In the genomic region with DNA sequence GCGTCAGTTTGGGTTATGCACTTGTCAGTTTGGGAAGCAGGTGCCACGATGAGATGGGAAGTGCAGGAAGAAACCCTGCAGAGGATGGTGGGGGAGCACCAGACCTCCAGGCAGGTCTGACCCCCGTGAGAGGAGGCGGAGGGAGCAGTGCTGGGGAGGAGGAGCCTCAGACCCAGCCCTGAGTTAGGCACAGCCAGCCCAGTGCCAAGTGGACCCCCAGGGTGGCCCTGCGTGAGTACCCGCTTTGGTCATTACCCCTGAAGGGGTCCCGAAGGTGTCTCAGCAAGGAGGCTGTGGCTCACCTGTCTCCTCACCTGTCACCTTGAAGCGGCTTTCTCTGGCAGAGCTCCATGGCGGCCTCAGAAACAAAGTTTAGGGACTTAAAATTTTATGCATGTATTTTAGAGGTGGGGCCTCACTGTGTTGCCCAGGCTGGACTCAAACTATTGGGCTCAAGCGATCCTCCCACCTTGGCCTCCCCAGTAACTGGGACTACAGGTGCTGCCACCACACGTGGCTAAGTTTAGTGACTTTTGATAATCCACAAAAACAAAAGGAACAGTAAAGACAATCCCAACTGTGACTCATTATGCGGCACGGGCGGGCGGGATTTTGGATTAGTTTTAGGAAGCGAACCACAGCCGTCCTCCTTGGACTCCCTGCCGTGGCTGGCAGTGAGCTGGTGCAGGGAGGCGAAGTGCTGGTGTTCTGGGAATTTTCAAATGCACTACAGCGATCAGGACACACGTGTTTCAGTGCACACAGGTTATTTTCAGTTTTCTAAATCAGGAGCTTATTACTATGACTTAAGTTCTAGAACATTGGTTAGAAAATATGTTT, we compare ENCODE assay signal across 24 cellular contexts. TPM values are rescaled to one million over a fixed set of nuclear protein-coding genes. Genes with fewer than 3 reads are reported as not detected.
DNase-seq lines count a peak whose midpoint lies in the region; ATAC-seq, FAIRE-seq and TF ChIP-seq lines count a peak whose summit lies in the region.
"Had no signal": no experiment of that assay in that cellular context is flagged by ENCODE, and none has a peak within 500 bp of the region (broad histone marks: within the 10 kb centered on the region; RNA-seq: fewer than 3 reads in every experiment).

No MANE protein-coding gene starts in this region.

- ATAC-seq in HepG2 (no peak), right lobe of liver (no peak), left ventricle myocardium superior (peak; percentile 59)
- ATAC-seq: CD8-positive, alpha-beta T cell; GM12878; lower lobe of right lung had no signal

- POLR2A ChIA-PET in HepG2 (lab: Yijun Ruan, JAX), result interaction anchor here (0.7 to 1.7 kb wide), 2 partner anchors 14 kb away, joined by 3 to 4 read pairs; no protein-coding TSS in a partner anchor
- POLR2A ChIA-PET in HEK293T (lab: Yijun Ruan, JAX), result no interaction called here

- 98% methylated on average over 18 of the region's 21 CpGs for WGBS in HepG2 (ENCODE audit: low lambda C conversion rate)
- WGBS in right lobe of liver (ENCODE audit: insufficient coverage, low coverage, low lambda C conversion rate, missing lambda C conversion rate), result 85% methylated on average over 15 of the region's 21 CpGs
- WGBS in testis, 2 donors, result 93 to 94% methylated on average over 18 to 21 of the region's 21 CpGs

- TF ChIP-seq CTCF in HepG2 (CRISPR knock-in tag; IDR thresholded peaks at IDR 0.05) (no peak), right lobe of liver (IDR thresholded peaks at IDR 0.05) (no peak), VCaP (conservative IDR thresholded peaks at IDR 0.05) (no peak), BE2C (IDR thresholded peaks at IDR 0.05; ENCODE audit: low read depth, low read length) (no peak), testis (IDR thresholded peaks at IDR 0.05) (no peak)

- DNase-seq in HepG2 (ENCODE audit: low spot score), result no peak
- no peak for DNase-seq in right lobe of liver
- peak; percentile 51 for DNase-seq in left ventricle myocardium superior
- DNase-seq in BE2C, result no peak
- DNase-seq in HEK293T (ENCODE audit: extremely low spot score), result no peak
- DNase-seq in testis, result no peak
- DNase-seq in SHP77 treated with DMSO at 0.1 percent for 48 hours (lab: John Stamatoyannopoulos, UW), result no peak
- DNase-seq: activated CD4-positive, alpha-beta T cell treated with anti-CD3 and anti-CD28 coated beads for 4 hours; activated effector memory CD4-positive, alpha-beta T cell treated with Interleukin-2 at 50 U/mL for 16 hours; brain microvascular endothelial cell; CD8-positive, alpha-beta T cell; Karpas-422; lower lobe of right lung; NCI-H1092; NCI-H2081 treated with DMSO at 0.1 percent for 48 hours; NCI-H524; ovary; SW 1271 had no signal

- no peak overlapping the region for H3K9ac ChIP-seq in HepG2 (ENCODE audit: insufficient read depth, low read depth, low read length)

- no peak for TF ChIP-seq RAD21 in HepG2 (CRISPR knock-in tag; IDR thresholded peaks at IDR 0.05)

- no peak overlapping the region for H3K4me3 ChIP-seq in HepG2 (replicated peaks in 1 of 3; ENCODE audit: insufficient read depth in 1 of 3, low read depth in 2 of 3, low read length in 3 of 3)
- no peak overlapping the region for H3K4me3 ChIP-seq in right lobe of liver
- no peak overlapping the region for H3K4me3 ChIP-seq in BE2C (ENCODE audit: low read depth, low read length)
- no peak overlapping the region for H3K4me3 ChIP-seq in testis
- H3K4me3 ChIP-seq: coronary artery, GM12878, lower lobe of right lung, ovary had no signal

- H3K27me3 ChIP-seq in HepG2 (ENCODE audit: control insufficient read depth in 1 of 2, insufficient read depth in 2 of 2, low read length in 2 of 2) (no peaks in the 10 kb centered on the region), right lobe of liver (no peaks in the 10 kb centered on the region), BE2C (no peaks in the 10 kb centered on the region), testis (no peaks in the 10 kb centered on the region)
- H3K27me3 ChIP-seq: brain microvascular endothelial cell, ovary had no signal

- in situ Hi-C loops in HepG2 (cut with HindIII; ENCODE audit: extremely low pct_ligation_motif_present, low pct_unique_long_range_greater_than_20kb), result no loop called here

- TF ChIP-seq EP300 in HepG2 (IDR thresholded peaks at IDR 0.05; ENCODE audit: low read depth in 2 of 2, low read length in 2 of 2) (no peak), HepG2 (CRISPR knock-in tag; IDR thresholded peaks at IDR 0.05; ENCODE audit: borderline replicate concordance) (no peak)

- CTCF ChIA-PET in HepG2 (lab: Yijun Ruan, JAX; ENCODE audit: low intra/inter-chr PET ratio, low total read pairs) (no interaction called here), HEK293T (lab: Yijun Ruan, JAX) (no interaction called here)

- no peak overlapping the region for H3K27ac ChIP-seq in HepG2 (ENCODE audit: extremely low read length, insufficient read depth, low read length)
- H3K27ac ChIP-seq in right lobe of liver, result no peak overlapping the region
- peak overlapping the region; percentile 99; the same call in 1 of the 2 replicates for H3K27ac ChIP-seq in VCaP
- no peak overlapping the region for H3K27ac ChIP-seq in testis
- H3K27ac ChIP-seq: brain microvascular endothelial cell, coronary artery, lower lobe of right lung, ovary had no signal

- peaks cover 73% of the 10 kb centered on the region for H3K79me2 ChIP-seq in HepG2 (ENCODE audit: insufficient read depth, low read length)

- H3K36me3 ChIP-seq in HepG2 (replicated peaks in 1 of 2; ENCODE audit: control insufficient read depth in 1 of 2, insufficient read depth in 2 of 2, low read length in 2 of 2) (peaks cover 1 to 18% of the 10 kb centered on the region in 2 experiments; a peak in 4 of 5 replicates), right lobe of liver (no peaks in the 10 kb centered on the region), BE2C (peaks cover 14% of the 10 kb centered on the region), testis (ENCODE audit: low read depth, missing control alignments) (no peaks in the 10 kb centered on the region)
- H3K36me3 ChIP-seq: brain microvascular endothelial cell, ovary had no signal

- H3K4me1 ChIP-seq in HepG2 (ENCODE audit: insufficient read depth, low read length) (peaks cover 32% of the 10 kb centered on the region), right lobe of liver (peaks cover 0 to 37% (median 14%) of the 10 kb centered on the region in 4 donors), BE2C (no peaks in the 10 kb centered on the region), testis (peaks cover 15% of the 10 kb centered on the region)

- no peak for FAIRE-seq in HepG2 (lab: Jason Lieb, UNC)
- FAIRE-seq: endometrium, GM12878, H1, TTC549 had no signal

- H4K20me1 ChIP-seq in HepG2 (ENCODE audit: insufficient read depth, low read length), result peaks cover 12% of the 10 kb centered on the region

- BruUV-seq in HepG2 (replicated peaks; lab: Mats Ljungman, UMichigan), result no TSS peak

- H2AFZ ChIP-seq in HepG2 (ENCODE audit: low read length), result no peak overlapping the region

- TF ChIP-seq POLR2A in HepG2 (IDR thresholded peaks at IDR 0.05; ENCODE audit: insufficient read depth in 1 of 2, low read depth in 2 of 2, low read length in 2 of 2) (no peak), right lobe of liver (IDR thresholded peaks at IDR 0.05) (no peak), testis (IDR thresholded peaks at IDR 0.05) (no peak)

- intact Hi-C loops in HepG2 (cut with micrococcal nuclease; ENCODE audit: unreplicated experiment), result no loop called here
- intact Hi-C loops in right lobe of liver (cut with DNase I), result loop anchor here (5.0 to 10.0 kb wide), 2 partner anchors 43 to 55 kb away; no protein-coding TSS in a partner anchor
- intact Hi-C loops in left ventricle myocardium superior (cut with micrococcal nuclease), result no loop called here
- intact Hi-C loops in testis (cut with DNase I; ENCODE audit: low total_unique reads), result loop anchor here (10.0 kb wide), 1 partner anchor 115 kb away; no protein-coding TSS in a partner anchor

- H3K4me2 ChIP-seq in HepG2 (ENCODE audit: low read depth, low read length), result 0 out of 2 replicates have a peak overlapping the region, but pooled peaks have one; percentile 18

- H3K9me3 ChIP-seq in HepG2 (ENCODE audit: low read length), result no peaks in the 10 kb centered on the region
- H3K9me3 ChIP-seq in right lobe of liver, result no peaks in the 10 kb centered on the region
- H3K9me3 ChIP-seq in BE2C, result no peaks in the 10 kb centered on the region
- H3K9me3 ChIP-seq in testis, result no peaks in the 10 kb centered on the region
- H3K9me3 ChIP-seq: lower lobe of right lung, ovary had no signal

TF ChIP-seq in HEK293T, 16 proteins besides CTCF, POLR2A, EP300 and RAD21:
- TF ChIP-seq L3MBTL2 (conservative IDR thresholded peaks at IDR 0.05) (no peak), FOXM1 (IDR thresholded peaks at IDR 0.05; ENCODE audit: borderline replicate concordance) (no peak), FOXK2 (IDR thresholded peaks at IDR 0.05) (no peak)

RNA-seq across cellular contexts. Expression of a gene that starts 4.7 kb away (rescaled TPM):
- total RNA-seq in HepG2 (2016; rRNA removed; fragmentation: Illumina TruSeq; extraction: Trizol), result 46.8 and 54.4 TPM in 2 replicates
- total RNA-seq in HepG2 (2016; cell fraction: cytosol; rRNA removed; fragmentation: Illumina TruSeq; extraction: Trizol; ENCODE audit: low read depth), result 14.8 and 16.1 TPM in 2 replicates
- total RNA-seq in HepG2 (2016; cell fraction: insoluble cytoplasmic fraction; rRNA removed; fragmentation: Illumina TruSeq; extraction: Trizol), result 41.2 and 56.0 TPM in 2 replicates
- 53.6 and 57.0 TPM in 2 replicates for total RNA-seq in HepG2 (2016; cell fraction: membrane; rRNA removed; fragmentation: Illumina TruSeq; extraction: Trizol)
- total RNA-seq in HepG2 (2016; cell fraction: nucleus; rRNA removed; fragmentation: Illumina TruSeq; extraction: Trizol), result 49.6 and 56.0 TPM in 2 replicates
- polyA plus RNA-seq in HepG2 (2011; rRNA removed), result 32.2 and 40.5 TPM in 2 replicates
- polyA plus RNA-seq in HepG2 (2011; cell fraction: cytosol; rRNA removed), result 34.8 and 46.1 TPM in 2 replicates
- 58.5 and 63.8 TPM in 2 replicates for polyA plus RNA-seq in HepG2 (2011; cell fraction: nucleus; rRNA removed)
- 30.3 and 31.7 TPM in 2 replicates for polyA plus RNA-seq in HepG2 (2012)
- polyA plus RNA-seq in HepG2 (2016; cell fraction: cytosol; fragmentation: Illumina TruSeq; extraction: Trizol; ENCODE audit: low read depth), result 19.7 and 23.3 TPM in 2 replicates
- polyA plus RNA-seq in HepG2 (2016; cell fraction: insoluble cytoplasmic fraction; fragmentation: Illumina TruSeq; extraction: Trizol; ENCODE audit: low read depth), result 37.4 and 44.0 TPM in 2 replicates
- 43.7 and 47.5 TPM in 2 replicates for polyA plus RNA-seq in HepG2 (2016; cell fraction: membrane; fragmentation: Illumina TruSeq; extraction: Trizol; ENCODE audit: low read depth)
- polyA plus RNA-seq in HepG2 (2016; cell fraction: nucleus; fragmentation: Illumina TruSeq; extraction: Trizol; ENCODE audit: insufficient read depth, low read depth), result 78.1 and 78.9 TPM in 2 replicates
- 56.4 and 145 TPM in 2 replicates for polyA minus RNA-seq in HepG2 (2011; rRNA and poly(A)+ RNA removed; ENCODE audit: low replicate concordance)
- 41.5 and 50.9 TPM in 2 replicates for polyA minus RNA-seq in HepG2 (2011; cell fraction: cytosol; rRNA and poly(A)+ RNA removed)
- 28.1 and 33.7 TPM in 2 replicates for polyA minus RNA-seq in HepG2 (2011; cell fraction: nucleus; rRNA and poly(A)+ RNA removed)
- 100 to 1,000 TPM in 2 of 6 experiments, 10 to 100 TPM in 4; 56.9 to 111 (median 95.3) TPM for total RNA-seq in right lobe of liver
- 97.6 TPM for total RNA-seq in left ventricle myocardium superior
- 20.6 TPM for polyA plus RNA-seq in BE2C (2012; ENCODE audit: insufficient read depth, insufficient read length, low read depth)
- 10 to 100 TPM; 64.5 to 77.5 TPM for total RNA-seq in testis
- polyA plus RNA-seq in testis (ENCODE audit: insufficient read depth, low read depth, low replicate concordance), result 69.8 TPM

Comparison
In these comparisons a context has a peak if more than half of its experiments do, and no peak if none do; other contexts are left out.
1. intact Hi-C loops: an anchor here in right lobe of liver (5.0 to 10.0 kb wide) and testis (10.0 kb wide); none called in HepG2 and left ventricle myocardium superior.